In genomic region chr3:29441422-29441821, GRCh38 we compare ENCODE assay signal across 23 cellular contexts.
"Had no signal": no experiment of that assay in that cellular context is flagged by ENCODE, and none has a peak within 500 bp of the region (broad histone marks: within the 10 kb centered on the region; RNA-seq: fewer than 3 reads in every experiment).

No MANE protein-coding gene starts in this region.

- ATAC-seq: left cardiac atrium; naive thymus-derived CD8-positive, alpha-beta T cell; stimulated activated effector memory CD8-positive, alpha-beta T cell treated with anti-CD3 and anti-CD28 coated beads, Interleukin-12 subunit alpha, Interleukin-12 subunit beta, amount 100 ng/mL, for 72 hours; stimulated activated naive CD8-positive, alpha-beta T cell treated with anti-CD3 and anti-CD28 coated beads, Interleukin-15, Interleukin-2, amounts not matched to agents 100 U/mL and 50 U/mL, for 24 hours had no signal

- H3K4me3 ChIP-seq: thyroid gland, uterus had no signal

- H3K27me3 ChIP-seq: esophagus muscularis mucosa, foreskin keratinocyte, suprapubic skin, thyroid gland, upper lobe of left lung, uterus had no signal

- H3K36me3 ChIP-seq: lower lobe of right lung, neutrophil, suprapubic skin, thyroid gland, upper lobe of left lung, uterus had no signal

- H3K9me3 ChIP-seq: lower lobe of right lung, neutrophil, suprapubic skin, thyroid gland, upper lobe of left lung, uterus had no signal

- H3K27ac ChIP-seq: dorsolateral prefrontal cortex, epithelial cell of prostate, esophagus muscularis mucosa, foreskin keratinocyte, neutrophil, suprapubic skin, uterus had no signal

- DNase-seq: cortex of kidney; dorsolateral prefrontal cortex; effector memory CD4-positive, alpha-beta T cell; foreskin keratinocyte; immature natural killer cell; left cardiac atrium; left ventricle myocardium inferior; lower lobe of right lung; mesenchymal stem cell; naive thymus-derived CD8-positive, alpha-beta T cell; posterior cingulate gyrus; right cardiac atrium; stimulated activated CD4-positive, alpha-beta T cell treated with anti-CD3 and anti-CD28 coated beads, Interleukin-4, amount 100 ng/mL, for 1 hour; stimulated activated CD8-positive, alpha-beta memory T cell treated with anti-CD3 and anti-CD28 coated beads, Interleukin-4, amount 100 ng/mL, for 48 hours; stimulated activated naive CD8-positive, alpha-beta T cell treated with anti-CD3 and anti-CD28 coated beads, Interleukin-15, Interleukin-2, amounts not matched to agents 100 U/mL and 50 U/mL, for 24 hours; thyroid gland; upper lobe of left lung; uterus had no signal

- H3K4me1 ChIP-seq: uterus had no signal
